Comparison of ENCODE assay signal across 23 cellular contexts in genomic region chr7:44061645-44062179, GRCh38. TPM values are rescaled to one million over a fixed set of nuclear protein-coding genes. Genes with fewer than 3 reads are reported as not detected.
DNase-seq lines count a peak whose midpoint lies in the region; ATAC-seq and TF ChIP-seq lines count a peak whose summit lies in the region.
"Had no signal": no experiment of that assay in that cellular context is flagged by ENCODE, and none has a peak within 500 bp of the region (broad histone marks: within the 10 kb centered on the region; RNA-seq: fewer than 3 reads in every experiment).

No MANE protein-coding gene starts in this region.

- H3K36me3 Mint-ChIP-seq in naive B cell = peaks cover 7% of the 10 kb centered on the region in 2 donors
- H3K36me3 Mint-ChIP-seq in stimulated activated naive B cell treated with anti-CD40 and anti-IgM and Interleukin-4, amounts not matched to agents 10 μg/mL and 1 μg/mL and 100 μg/mL, for 72 hours = peaks cover 50 to 66% of the 10 kb centered on the region in 2 donors

- WGBS in heart right ventricle, 2 donors = 74 to 83% methylated on average over 8 of the region's 8 CpGs

- no peak overlapping the region for H3K4me3 ChIP-seq in cardiac muscle cell
- H3K4me3 ChIP-seq in heart right ventricle = no peak overlapping the region
- H3K4me3 ChIP-seq: adrenal gland, uterus had no signal

- POLR2A ChIA-PET in RWPE1 (lab: Yijun Ruan, JAX; ENCODE audit: low non-redundant PET) = no interaction called here

- H3K27me3 Mint-ChIP-seq in naive B cell = no peaks in the 10 kb centered on the region
- H3K27me3 Mint-ChIP-seq in stimulated activated naive B cell treated with anti-CD40 and anti-IgM and Interleukin-4, amounts not matched to agents 10 μg/mL and 1 μg/mL and 100 μg/mL, for 72 hours = no peaks in the 10 kb centered on the region
- H3K27me3 Mint-ChIP-seq: CD4-positive, alpha-beta T cell had no signal

- H3K9me3 Mint-ChIP-seq in naive B cell = peaks cover 0 to under 1% (median 0%) of the 10 kb centered on the region in 7 donors
- H3K9me3 Mint-ChIP-seq in stimulated activated naive B cell treated with anti-CD40 and anti-IgM and Interleukin-4, amounts not matched to agents 10 μg/mL and 1 μg/mL and 100 μg/mL, for 72 hours = no peaks in the 10 kb centered on the region
- H3K9me3 Mint-ChIP-seq: activated T-helper 2 cell treated with anti-CD3 and anti-CD28 coated beads, Interferon-gamma antibody, Interleukin-2, Interleukin-4, amounts not matched to agents 10 μg/mL and 5 μg/mL and 100 μg/mL, durations not matched to agents 14 hours and 24 hours and 36 hours; CD4-positive, alpha-beta T cell had no signal

- H3K27ac ChIP-seq in cardiac muscle cell (peak overlapping the region; percentile 78), heart right ventricle (peak overlapping the region in 5 of 10 donors; percentile 46 to 89 (median 80)), RWPE1 (peak overlapping the region; percentile 49)
- H3K27ac ChIP-seq: uterus had no signal

- peaks cover 40% of the 10 kb centered on the region for H3K4me1 ChIP-seq in cardiac muscle cell (ENCODE audit: low read depth)
- H3K4me1 ChIP-seq in heart right ventricle = peaks cover 17 to 74% (median 46%) of the 10 kb centered on the region in 9 donors

- peak overlapping the region in 5 of 6 donors; percentile 27 to 82 (median 69) for H3K27ac Mint-ChIP-seq in naive B cell
- H3K27ac Mint-ChIP-seq in stimulated activated naive B cell treated with anti-CD40 and anti-IgM and Interleukin-4, amounts not matched to agents 10 μg/mL and 1 μg/mL and 100 μg/mL, for 72 hours = peak overlapping the region; percentile 88
- H3K27ac Mint-ChIP-seq: activated T-helper 2 cell treated with anti-CD3 and anti-CD28 coated beads, Interferon-gamma antibody, Interleukin-2, Interleukin-4, amounts not matched to agents 10 μg/mL and 5 μg/mL and 100 μg/mL, durations not matched to agents 14 hours and 24 hours and 36 hours; CD4-positive, alpha-beta T cell had no signal

- DNase-seq in cardiac muscle cell (ENCODE audit: low read depth in 1 of 2, low spot score in 1 of 2) (no peak), heart right ventricle (no peak), RWPE1 (ENCODE audit: low spot score) (no peak), naive B cell (no peak), omental fat pad (ENCODE audit: low spot score) (no peak), epidermal melanocyte (ENCODE audit: insufficient read length, low spot score) (no peak)
- no peak for DNase-seq in stimulated activated naive B cell treated with anti-CD40 and anti-IgM and Interleukin-4, amounts not matched to agents 10 μg/mL and 1 μg/mL and 100 μg/mL, for 72 hours
- DNase-seq: activated CD4-positive, alpha-beta T cell treated with anti-CD3 and anti-CD28 coated beads for 4 hours; DMS 273 treated with DMSO at 0.1 percent for 48 hours; NCI-H1105 treated with DMSO at 0.1 percent for 48 hours; NCI-H2081 treated with DMSO at 0.1 percent for 48 hours; NCI-H82; OCI-M1; SIG-M5; stimulated activated CD4-positive, alpha-beta T cell treated with anti-CD3 and anti-CD28 coated beads, Interleukin-12 subunit alpha, Interleukin-12 subunit beta, amount 100 ng/mL, for 4 hours; uterus had no signal

- CTCF ChIA-PET in RWPE1 (lab: Yijun Ruan, JAX) = no interaction called here

- ATAC-seq in heart right ventricle = no peak
- ATAC-seq in naive B cell (ENCODE audit: low read depth in 2 of 2) = no peak
- no peak for ATAC-seq in stimulated activated naive B cell treated with anti-CD40 and anti-IgM and Interleukin-4, amounts not matched to agents 10 μg/mL and 1 μg/mL and 100 μg/mL, for 72 hours (replicated peaks)
- no peak for ATAC-seq in omental fat pad (ENCODE audit: low FRiP score)
- ATAC-seq in GM18517 (IDR thresholded peaks at IDR 0.05; ENCODE audit: unreplicated experiment) = no peak
- ATAC-seq: left colon had no signal

- no peak for TF ChIP-seq CTCF in cardiac muscle cell (IDR thresholded peaks at IDR 0.05; ENCODE audit: low read depth, low read length)
- TF ChIP-seq CTCF in heart right ventricle (IDR thresholded peaks at IDR 0.05) = no peak
- no peak for TF ChIP-seq CTCF in RWPE1 (conservative IDR thresholded peaks at IDR 0.05; ENCODE audit: low read depth)
- TF ChIP-seq CTCF in omental fat pad (IDR thresholded peaks at IDR 0.05) = no peak

- H3K27me3 ChIP-seq in cardiac muscle cell (no peaks in the 10 kb centered on the region), heart right ventricle (no peaks in the 10 kb centered on the region)
- H3K27me3 ChIP-seq: adrenal gland, uterus had no signal

- H3K36me3 ChIP-seq in cardiac muscle cell (peaks cover 17% of the 10 kb centered on the region), heart right ventricle (peaks cover 0 to 62% (median 47%) of the 10 kb centered on the region in 9 donors)
- H3K36me3 ChIP-seq: uterus had no signal

- intact Hi-C loops in heart right ventricle (cut with DNase I) = no loop called here

- H3K4me1 Mint-ChIP-seq in naive B cell = peaks cover 60 to 77% (median 68%) of the 10 kb centered on the region in 3 donors
- peaks cover 60 to 98% of the 10 kb centered on the region in 2 donors for H3K4me1 Mint-ChIP-seq in stimulated activated naive B cell treated with anti-CD40 and anti-IgM and Interleukin-4, amounts not matched to agents 10 μg/mL and 1 μg/mL and 100 μg/mL, for 72 hours

- H3K4me3 Mint-ChIP-seq in naive B cell = peak overlapping the region in 4 of 8 donors; percentile 0 to 64 (median 32)
- no peak overlapping the region for H3K4me3 Mint-ChIP-seq in stimulated activated naive B cell treated with anti-CD40 and anti-IgM and Interleukin-4, amounts not matched to agents 10 μg/mL and 1 μg/mL and 100 μg/mL, for 72 hours
- H3K4me3 Mint-ChIP-seq: CD4-positive, alpha-beta T cell had no signal

- H3K9me3 ChIP-seq in cardiac muscle cell (ENCODE audit: low read depth) (no peaks in the 10 kb centered on the region), heart right ventricle (no peaks in the 10 kb centered on the region)
- H3K9me3 ChIP-seq: adrenal gland, uterus had no signal

RNA-seq across cellular contexts. Expression of gene PGAM2, which starts 3.7 kb away (rescaled TPM):
- total RNA-seq in cardiac muscle cell = 129 and 148 TPM in 2 replicates
- polyA plus RNA-seq in cardiac muscle cell = 165 and 213 TPM in 2 replicates
- total RNA-seq in heart right ventricle = 1,000 to 10,000 TPM in 2 of 10 donors, 100 to 1,000 TPM in 8; 375 to 1,148 (median 557) TPM
- 1,000 to 10,000 TPM in 1 of 2 donors, 100 to 1,000 TPM in 1; 367 to 2,327 TPM for polyA plus RNA-seq in heart right ventricle
- polyA plus RNA-seq in naive B cell (ENCODE audit: low read depth in 6 of 6) = not detected
- total RNA-seq in omental fat pad = not detected
- total RNA-seq: pulmonary artery endothelial cell had no signal
- polyA plus RNA-seq: neural cell had no signal

RNA-seq across cellular contexts. Expression of gene DBNL, which starts 17.2 kb away (rescaled TPM):
- total RNA-seq in cardiac muscle cell (130 TPM in 2 replicates), heart right ventricle (10 to 100 TPM; 26.0 to 59.0 (median 35.4) TPM), omental fat pad (100 to 1,000 TPM; 106 to 160 (median 127) TPM)
- polyA plus RNA-seq in cardiac muscle cell (69.3 and 129 TPM in 2 replicates), heart right ventricle (10 to 100 TPM; 34.8 to 74.3 TPM), naive B cell (ENCODE audit: low read depth in 6 of 6) (100 to 1,000 TPM; 226 to 512 (median 348) TPM)

RNA-seq across cellular contexts. Expression of gene POLM, which starts 20.6 kb away (rescaled TPM):
- total RNA-seq in cardiac muscle cell (52.5 and 95.9 TPM in 2 replicates), heart right ventricle (10 to 100 TPM; 10.9 to 28.4 (median 13.5) TPM), omental fat pad (10 to 100 TPM; 10.0 to 43.5 (median 21.3) TPM)
- polyA plus RNA-seq in cardiac muscle cell (25.1 and 26.7 TPM in 2 replicates), heart right ventricle (10 to 100 TPM in 1 of 2 donors, 1 to 10 TPM in 1; 6.7 to 22.8 TPM), naive B cell (ENCODE audit: low read depth in 6 of 6) (10 to 100 TPM; 26.3 to 53.0 (median 31.4) TPM)

RNA-seq across cellular contexts. Expression of gene AEBP1, which starts 42.4 kb away (rescaled TPM):
- total RNA-seq in cardiac muscle cell (60.8 and 94.1 TPM in 2 replicates), heart right ventricle (10 to 100 TPM; 14.1 to 31.3 (median 21.6) TPM), omental fat pad (100 to 1,000 TPM in 3 of 4 donors, 10 to 100 TPM in 1; 64.9 to 209 (median 163) TPM)
- polyA plus RNA-seq in cardiac muscle cell (96.0 and 107 TPM in 2 replicates), heart right ventricle (10 to 100 TPM; 18.0 to 33.7 TPM), naive B cell (ENCODE audit: low read depth in 6 of 6) (10 to 100 TPM in 1 of 6 donors, 1 to 10 TPM in 5; 1.9 to 18.5 (median 4.1) TPM)

Comparison
In these comparisons a context has a peak if more than half of its experiments do, and no peak if none do; other contexts are left out.
1. RNA of gene PGAM2, which starts 3.7 kb away (total RNA-seq): 375 to 1,148 TPM in heart right ventricle and 129 to 148 TPM in cardiac muscle cell; not detected in omental fat pad; every median in the first group is over 10 times any median in the second.